19 cellular contexts compared by ENCODE assay signal in the genomic region with DNA sequence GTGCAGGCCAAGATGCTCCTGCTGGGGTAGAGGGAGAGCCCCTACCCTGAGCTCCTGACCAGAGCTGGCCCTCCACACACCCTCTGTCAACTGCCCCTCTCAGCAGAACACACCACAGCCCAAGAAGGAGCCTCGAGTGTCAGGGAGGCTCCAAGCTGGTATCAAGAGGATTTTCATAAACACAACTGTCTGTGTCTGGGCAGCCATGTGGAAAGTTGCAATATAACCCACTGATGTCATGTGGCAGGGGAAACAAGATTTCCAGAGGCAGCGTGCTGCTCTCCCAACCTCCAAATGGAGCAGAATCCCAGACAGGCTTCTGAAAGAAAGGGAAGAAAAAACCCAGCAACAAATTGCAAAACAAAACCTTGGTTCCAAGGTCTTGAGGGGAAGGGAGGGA.
"Had no signal": no experiment of that assay in that cellular context is flagged by ENCODE, and none has a peak within 500 bp of the region (broad histone marks: within the 10 kb centered on the region; RNA-seq: fewer than 3 reads in every experiment).

No MANE protein-coding gene starts in this region.

- H3K27ac ChIP-seq: ovary, right lobe of liver, upper lobe of right lung had no signal

- H3K36me3 ChIP-seq: ovary, right lobe of liver, upper lobe of right lung had no signal

- H3K4me1 ChIP-seq: right lobe of liver, upper lobe of right lung had no signal

- H3K27me3 Mint-ChIP-seq: activated CD8-positive, alpha-beta T cell treated with anti-CD3 and anti-CD28 coated beads for 36 hours; activated naive CD8-positive, alpha-beta T cell treated with anti-CD3 and anti-CD28 coated beads for 36 hours had no signal

- H3K27ac Mint-ChIP-seq: activated CD4-positive, alpha-beta T cell treated with anti-CD3 and anti-CD28 coated beads, Interleukin-2, amount 10 ng/mL, durations not matched to agents 24 days and 14 days; activated CD8-positive, alpha-beta T cell treated with anti-CD3 and anti-CD28 coated beads for 36 hours; activated naive CD8-positive, alpha-beta T cell treated with anti-CD3 and anti-CD28 coated beads for 36 hours; activated T-helper 17 cell treated with anti-CD3 and anti-CD28 coated beads, Interleukin-2, amount 50 U/mL, for 72 hours; stimulated activated naive B cell treated with anti-CD40 and anti-IgM and Interleukin-4, amounts not matched to agents 10 μg/mL and 1 μg/mL and 100 μg/mL, for 72 hours; T-cell had no signal

- H3K4me3 Mint-ChIP-seq: activated CD4-positive, alpha-beta T cell treated with anti-CD3 and anti-CD28 coated beads, Interleukin-2, amount 10 ng/mL, durations not matched to agents 24 days and 14 days; activated CD8-positive, alpha-beta T cell treated with anti-CD3 and anti-CD28 coated beads for 36 hours; activated naive CD8-positive, alpha-beta T cell treated with anti-CD3 and anti-CD28 coated beads for 36 hours; activated T-helper 17 cell treated with anti-CD3 and anti-CD28 coated beads, Interleukin-2, amount 50 U/mL, for 72 hours; stimulated activated naive B cell treated with anti-CD40 and anti-IgM and Interleukin-4, amounts not matched to agents 10 μg/mL and 1 μg/mL and 100 μg/mL, for 72 hours; T-cell had no signal

- H3K9me3 Mint-ChIP-seq: activated CD4-positive, alpha-beta T cell treated with anti-CD3 and anti-CD28 coated beads, Interleukin-2, amount 10 ng/mL, durations not matched to agents 24 days and 14 days; activated CD8-positive, alpha-beta T cell treated with anti-CD3 and anti-CD28 coated beads for 36 hours; activated naive CD8-positive, alpha-beta T cell treated with anti-CD3 and anti-CD28 coated beads for 36 hours; activated T-helper 17 cell treated with anti-CD3 and anti-CD28 coated beads, Interleukin-2, amount 50 U/mL, for 72 hours; stimulated activated naive B cell treated with anti-CD40 and anti-IgM and Interleukin-4, amounts not matched to agents 10 μg/mL and 1 μg/mL and 100 μg/mL, for 72 hours; T-cell had no signal

- H3K36me3 Mint-ChIP-seq: activated naive CD8-positive, alpha-beta T cell treated with anti-CD3 and anti-CD28 coated beads for 36 hours; stimulated activated naive B cell treated with anti-CD40 and anti-IgM and Interleukin-4, amounts not matched to agents 10 μg/mL and 1 μg/mL and 100 μg/mL, for 72 hours; T-cell had no signal

- H3K9me3 ChIP-seq: ovary, right lobe of liver, upper lobe of right lung had no signal

- H3K4me1 Mint-ChIP-seq: activated CD4-positive, alpha-beta T cell treated with anti-CD3 and anti-CD28 coated beads, Interleukin-2, amount 10 ng/mL, durations not matched to agents 24 days and 14 days; activated naive CD8-positive, alpha-beta T cell treated with anti-CD3 and anti-CD28 coated beads for 36 hours; activated T-helper 17 cell treated with anti-CD3 and anti-CD28 coated beads, Interleukin-2, amount 50 U/mL, for 72 hours; stimulated activated naive B cell treated with anti-CD40 and anti-IgM and Interleukin-4, amounts not matched to agents 10 μg/mL and 1 μg/mL and 100 μg/mL, for 72 hours; T-cell had no signal

- DNase-seq: activated CD4-positive, alpha-beta T cell treated with anti-CD3 and anti-CD28 coated beads, Interleukin-2, amount 10 ng/mL, durations not matched to agents 24 days and 14 days; activated CD4-positive, CD25-positive, alpha-beta regulatory T cell; activated CD8-positive, alpha-beta T cell treated with anti-CD3 and anti-CD28 coated beads for 36 hours; activated naive CD4-positive, alpha-beta T cell; activated naive CD8-positive, alpha-beta T cell treated with anti-CD3 and anti-CD28 coated beads for 36 hours; activated T-cell treated with anti-CD3 and anti-CD28 coated beads, Interleukin-2, amount 50 U/mL, for 1 hour; amniotic stem cell; caudate nucleus; hypothalamus; midbrain; ovary; right lobe of liver; stimulated activated CD4-positive, alpha-beta T cell treated with anti-CD3 and anti-CD28 coated beads, Interleukin-4, amount 100 ng/mL, for 4 hours; stimulated activated naive B cell treated with anti-CD40 and anti-IgM and Interleukin-4, amounts not matched to agents 10 μg/mL and 1 μg/mL and 100 μg/mL, for 72 hours; T-cell; upper lobe of right lung had no signal

- ATAC-seq: activated CD8-positive, alpha-beta T cell treated with anti-CD3 and anti-CD28 coated beads for 36 hours; activated T-helper 17 cell treated with anti-CD3 and anti-CD28 coated beads, Interleukin-2, amount 50 U/mL, for 72 hours; left lobe of liver; right lobe of liver; stimulated activated naive B cell treated with anti-CD40 and anti-IgM and Interleukin-4, amounts not matched to agents 10 μg/mL and 1 μg/mL and 100 μg/mL, for 72 hours; T-cell; upper lobe of right lung had no signal

- H3K4me3 ChIP-seq: lung, ovary, right lobe of liver, upper lobe of right lung had no signal

- H3K27me3 ChIP-seq: ovary, right lobe of liver, upper lobe of right lung had no signal
